19 cellular contexts compared by ENCODE assay signal in genomic region chr5:135535420-135535819, GRCh38. TPM values are rescaled to one million over a fixed set of nuclear protein-coding genes. Genes with fewer than 3 reads are reported as not detected.
DNase-seq lines count a peak whose midpoint lies in the region; ATAC-seq, FAIRE-seq and TF ChIP-seq lines count a peak whose summit lies in the region.
"Had no signal": no experiment of that assay in that cellular context is flagged by ENCODE, and none has a peak within 500 bp of the region (broad histone marks: within the 10 kb centered on the region; RNA-seq: fewer than 3 reads in every experiment).

No MANE protein-coding gene starts in this region.

- H3K9me2 ChIP-seq in OCI-LY7 (ENCODE audit: insufficient read depth, low read length), result no peaks in the 10 kb centered on the region

- no peak overlapping the region for H3K27ac Mint-ChIP-seq in MCF 10A (ENCODE audit: low read depth, unreplicated experiment)
- H3K27ac Mint-ChIP-seq: activated naive CD4-positive, alpha-beta T cell treated with anti-CD3 and anti-CD28 coated beads, Interleukin-2, amount 50 U/mL, for 72 hours; T-helper 1 cell treated with Interleukin-12 subunit alpha and Interleukin-12 subunit beta and Interleukin-4 antibody, amounts not matched to agents 30 μg/mL and 1 μg/mL, for 36 hours had no signal

- no peak overlapping the region for H3K4me3 Mint-ChIP-seq in MCF 10A (ENCODE audit: unreplicated experiment)
- H3K4me3 Mint-ChIP-seq: T-helper 1 cell treated with Interleukin-12 subunit alpha and Interleukin-12 subunit beta and Interleukin-4 antibody, amounts not matched to agents 30 μg/mL and 1 μg/mL, for 36 hours had no signal

- H4K20me1 ChIP-seq in HepG2 (ENCODE audit: insufficient read depth, low read length) (no peaks in the 10 kb centered on the region), OCI-LY7 (ENCODE audit: insufficient read depth, low read length) (no peaks in the 10 kb centered on the region)

- POLR2A ChIA-PET in MCF 10A (lab: Yijun Ruan, JAX), result no interaction called here
- POLR2A ChIA-PET in HepG2 (lab: Yijun Ruan, JAX), result no interaction called here
- POLR2A ChIA-PET in OCI-LY7 (lab: Charles Lee), result no interaction called here

- H3K4me1 ChIP-seq in breast epithelium (no peaks in the 10 kb centered on the region), HepG2 (ENCODE audit: insufficient read depth, low read length) (no peaks in the 10 kb centered on the region), OCI-LY7 (ENCODE audit: insufficient read depth, low read length, poor library complexity, severe bottlenecking) (no peaks in the 10 kb centered on the region)
- H3K4me1 ChIP-seq: Caco-2 had no signal

- H3K4me2 ChIP-seq in HepG2 (ENCODE audit: low read depth, low read length) (peak overlapping the region; percentile 39), OCI-LY7 (ENCODE audit: low read length) (no peak overlapping the region)

- H3K4me3 ChIP-seq in breast epithelium, result peak overlapping the region in 2 of 3 donors; percentile 39 to 55
- H3K4me3 ChIP-seq in coronary artery, result peak overlapping the region; percentile 36
- H3K4me3 ChIP-seq in HepG2 (replicated peaks in 1 of 3; ENCODE audit: insufficient read depth in 1 of 3, low read depth in 2 of 3, low read length in 3 of 3), result peak overlapping the region in 1 of 3 experiments; percentile 33; a peak in 1 of 6 replicates
- no peak overlapping the region for H3K4me3 ChIP-seq in OCI-LY7 (ENCODE audit: low read depth, low read length, poor library complexity, severe bottlenecking)

- H3K36me3 ChIP-seq in breast epithelium (no peaks in the 10 kb centered on the region), HepG2 (replicated peaks in 1 of 2; ENCODE audit: control insufficient read depth in 1 of 2, insufficient read depth in 2 of 2, low read length in 2 of 2) (no peaks in the 10 kb centered on the region), OCI-LY7 (ENCODE audit: insufficient read depth, low read length) (no peaks in the 10 kb centered on the region)

- WGBS in HepG2 (ENCODE audit: low lambda C conversion rate), result 44% methylated on average over 16 of the region's 44 CpGs

- TF ChIP-seq RAD21 in HepG2 (CRISPR knock-in tag; IDR thresholded peaks at IDR 0.05), result no peak

- peaks cover 7% of the 10 kb centered on the region for H3K9me3 Mint-ChIP-seq in MCF 10A (ENCODE audit: unreplicated experiment)
- H3K9me3 Mint-ChIP-seq: activated naive CD4-positive, alpha-beta T cell treated with anti-CD3 and anti-CD28 coated beads, Interleukin-2, amount 50 U/mL, for 72 hours; T-helper 1 cell treated with Interleukin-12 subunit alpha and Interleukin-12 subunit beta and Interleukin-4 antibody, amounts not matched to agents 30 μg/mL and 1 μg/mL, for 36 hours had no signal

- CTCF ChIA-PET in MCF 10A (lab: Yijun Ruan, JAX) (interaction anchor here (3.4 kb wide), 1 partner anchor 16 kb away, joined by 20 read pairs; no protein-coding TSS in a partner anchor), HepG2 (lab: Yijun Ruan, JAX; ENCODE audit: low intra/inter-chr PET ratio, low total read pairs) (no interaction called here), OCI-LY7 (lab: Charles Lee; ENCODE audit: unreplicated experiment) (no interaction called here)

- DNase-seq in breast epithelium (ENCODE audit: low spot score in 2 of 2) (no peak), MCF 10A (ENCODE audit: unreplicated experiment) (no peak), coronary artery (ENCODE audit: low spot score) (no peak), HepG2 (ENCODE audit: low spot score) (no peak), OCI-LY7 (ENCODE audit: low spot score) (no peak), frontal cortex (ENCODE audit: low spot score in 2 of 2) (no peak), SW480 (ENCODE audit: low spot score) (no peak)
- DNase-seq: activated CD4-positive, CD25-positive, alpha-beta regulatory T cell treated with anti-CD3 and anti-CD28 coated beads, Interleukin-2, amount 50 U/mL, for 72 hours; central memory CD4-positive, alpha-beta T cell; NCI-H1694 treated with DMSO at 0.1 percent for 48 hours; NCI-H510A had no signal

- TF ChIP-seq CTCF in breast epithelium (IDR thresholded peaks at IDR 0.05) (no peak), MCF 10A (IDR thresholded peaks at IDR 0.05; ENCODE audit: unreplicated experiment) (no peak), coronary artery (IDR thresholded peaks at IDR 0.05) (no peak), HepG2 (CRISPR knock-in tag; IDR thresholded peaks at IDR 0.05) (no peak), OCI-LY7 (conservative IDR thresholded peaks at IDR 0.05; ENCODE audit: low read length) (no peak)

- no peak for TF ChIP-seq EP300 in HepG2 (IDR thresholded peaks at IDR 0.05; ENCODE audit: low read depth in 2 of 2, low read length in 2 of 2)
- no peak for TF ChIP-seq EP300 in HepG2 (CRISPR knock-in tag; IDR thresholded peaks at IDR 0.05; ENCODE audit: borderline replicate concordance)

- intact Hi-C loops in breast epithelium (cut with DNase I; ENCODE audit: low total_unique reads) (no loop called here), MCF 10A (cut with micrococcal nuclease) (no loop called here), HepG2 (cut with micrococcal nuclease; ENCODE audit: unreplicated experiment) (no loop called here), OCI-LY7 (cut with micrococcal nuclease; ENCODE audit: unreplicated experiment) (loop anchor here (5.0 kb wide), 1 partner anchor 58 kb away; no protein-coding TSS in a partner anchor)

- H3K79me2 ChIP-seq in HepG2 (ENCODE audit: insufficient read depth, low read length) (no peaks in the 10 kb centered on the region), OCI-LY7 (ENCODE audit: insufficient read depth, low read depth, low read length) (no peaks in the 10 kb centered on the region)

- ATAC-seq in HepG2, result peak; percentile 64
- no peak for ATAC-seq in HG02759 (IDR thresholded peaks at IDR 0.05; ENCODE audit: unreplicated experiment)

- H3K36me3 Mint-ChIP-seq in MCF 10A (ENCODE audit: insufficient read depth, unreplicated experiment), result no peaks in the 10 kb centered on the region

- H3K9ac ChIP-seq in HepG2 (ENCODE audit: insufficient read depth, low read depth, low read length), result no peak overlapping the region

- no peaks in the 10 kb centered on the region for H3K4me1 Mint-ChIP-seq in MCF 10A (ENCODE audit: insufficient read depth, unreplicated experiment)

- no peak for TF ChIP-seq POLR2A in breast epithelium (IDR thresholded peaks at IDR 0.05)
- TF ChIP-seq POLR2A in HepG2 (IDR thresholded peaks at IDR 0.05; ENCODE audit: insufficient read depth in 1 of 2, low read depth in 2 of 2, low read length in 2 of 2), result no peak

- no TSS peak for BruUV-seq in MCF 10A (replicated peaks; lab: Mats Ljungman, UMichigan)
- no TSS peak for BruUV-seq in HepG2 (replicated peaks; lab: Mats Ljungman, UMichigan)
- no TSS peak for BruUV-seq in OCI-LY7 (replicated peaks; lab: Mats Ljungman, UMichigan)

- H3K27ac ChIP-seq in breast epithelium (no peak overlapping the region), coronary artery (no peak overlapping the region), HepG2 (ENCODE audit: extremely low read length, insufficient read depth, low read length) (no peak overlapping the region), OCI-LY7 (ENCODE audit: low read depth, low read length, poor library complexity, severe bottlenecking) (no peak overlapping the region)
- H3K27ac ChIP-seq: epithelial cell of prostate had no signal

- H3K9me3 ChIP-seq in breast epithelium, result no peaks in the 10 kb centered on the region
- H3K9me3 ChIP-seq in HepG2 (ENCODE audit: low read length), result no peaks in the 10 kb centered on the region
- no peaks in the 10 kb centered on the region for H3K9me3 ChIP-seq in OCI-LY7 (ENCODE audit: low read length)
- H3K9me3 ChIP-seq: Caco-2 had no signal

- no peaks in the 10 kb centered on the region for H3K27me3 Mint-ChIP-seq in MCF 10A (ENCODE audit: insufficient read depth, unreplicated experiment)

- H2AFZ ChIP-seq in HepG2 (ENCODE audit: low read length), result no peak overlapping the region
- no peak overlapping the region for H2AFZ ChIP-seq in OCI-LY7 (ENCODE audit: low read length)

- in situ Hi-C loops in HepG2 (cut with HindIII; ENCODE audit: extremely low pct_ligation_motif_present, low pct_unique_long_range_greater_than_20kb), result no loop called here

- H3K27me3 ChIP-seq in breast epithelium, result peaks cover 6 to 84% of the 10 kb centered on the region in 2 donors
- H3K27me3 ChIP-seq in HepG2 (ENCODE audit: control insufficient read depth in 1 of 2, insufficient read depth in 2 of 2, low read length in 2 of 2), result peaks cover 6 to 46% of the 10 kb centered on the region in 2 experiments; a peak in 4 of 5 replicates

- FAIRE-seq in HepG2 (lab: Jason Lieb, UNC), result no peak
- no peak for FAIRE-seq in frontal cortex (lab: Jason Lieb, UNC)
- FAIRE-seq: GM19239 had no signal

RNA-seq across cellular contexts. Expression of gene NEUROG1, which starts 0.3 kb away (rescaled TPM):
- not detected for total RNA-seq in breast epithelium
- total RNA-seq in MCF 10A (2022), result not detected in 2 replicates
- total RNA-seq in HepG2 (2016; rRNA removed; fragmentation: Illumina TruSeq; extraction: Trizol), result not detected in 2 replicates
- total RNA-seq in HepG2 (2016; cell fraction: cytosol; rRNA removed; fragmentation: Illumina TruSeq; extraction: Trizol; ENCODE audit: low read depth), result not detected in 2 replicates
- total RNA-seq in HepG2 (2016; cell fraction: insoluble cytoplasmic fraction; rRNA removed; fragmentation: Illumina TruSeq; extraction: Trizol), result not detected in 2 replicates
- total RNA-seq in HepG2 (2016; cell fraction: membrane; rRNA removed; fragmentation: Illumina TruSeq; extraction: Trizol), result not detected in 2 replicates
- not detected in 2 replicates for total RNA-seq in HepG2 (2016; cell fraction: nucleus; rRNA removed; fragmentation: Illumina TruSeq; extraction: Trizol)
- not detected in 2 replicates for polyA plus RNA-seq in HepG2 (2011; rRNA removed)
- polyA plus RNA-seq in HepG2 (2011; cell fraction: cytosol; rRNA removed), result not detected in 2 replicates
- polyA plus RNA-seq in HepG2 (2011; cell fraction: nucleus; rRNA removed), result not detected in 2 replicates
- polyA plus RNA-seq in HepG2 (2012), result not detected in 2 replicates
- not detected in 2 replicates for polyA plus RNA-seq in HepG2 (2016; cell fraction: cytosol; fragmentation: Illumina TruSeq; extraction: Trizol; ENCODE audit: low read depth)
- polyA plus RNA-seq in HepG2 (2016; cell fraction: insoluble cytoplasmic fraction; fragmentation: Illumina TruSeq; extraction: Trizol; ENCODE audit: low read depth), result not detected in 2 replicates
- not detected in 2 replicates for polyA plus RNA-seq in HepG2 (2016; cell fraction: membrane; fragmentation: Illumina TruSeq; extraction: Trizol; ENCODE audit: low read depth)
- not detected in 2 replicates for polyA plus RNA-seq in HepG2 (2016; cell fraction: nucleus; fragmentation: Illumina TruSeq; extraction: Trizol; ENCODE audit: insufficient read depth, low read depth)
- not detected in 2 replicates for polyA minus RNA-seq in HepG2 (2011; rRNA and poly(A)+ RNA removed; ENCODE audit: low replicate concordance)
- not detected in 2 replicates for polyA minus RNA-seq in HepG2 (2011; cell fraction: cytosol; rRNA and poly(A)+ RNA removed)
- not detected in 2 replicates for polyA minus RNA-seq in HepG2 (2011; cell fraction: nucleus; rRNA and poly(A)+ RNA removed)
- not detected in 2 replicates for total RNA-seq in OCI-LY7 (2014; rRNA removed; shearing (Covaris generic))
- not detected in 2 replicates for total RNA-seq in OCI-LY7 (2022)
- total RNA-seq in frontal cortex, result 0.41 TPM
- total RNA-seq: activated naive CD4-positive, alpha-beta T cell treated with anti-CD3 and anti-CD28 coated beads, Interleukin-2, amount 50 U/mL, for 72 hours; Caco-2; progenitor cell of endocrine pancreas; subcutaneous adipose tissue had no signal

RNA-seq across cellular contexts. Expression of gene CXCL14, which starts 43.4 kb away (rescaled TPM):
- 1,000 to 10,000 TPM in 1 of 3 donors, 10 to 100 TPM in 2; 45.5 to 1,054 (median 46.9) TPM for total RNA-seq in breast epithelium
- total RNA-seq in MCF 10A (2022), result not detected in 2 replicates
- not detected in 2 replicates for total RNA-seq in HepG2 (2016; rRNA removed; fragmentation: Illumina TruSeq; extraction: Trizol)
- total RNA-seq in HepG2 (2016; cell fraction: cytosol; rRNA removed; fragmentation: Illumina TruSeq; extraction: Trizol; ENCODE audit: low read depth), result not detected in 2 replicates
- total RNA-seq in HepG2 (2016; cell fraction: insoluble cytoplasmic fraction; rRNA removed; fragmentation: Illumina TruSeq; extraction: Trizol), result not detected in 2 replicates
- total RNA-seq in HepG2 (2016; cell fraction: membrane; rRNA removed; fragmentation: Illumina TruSeq; extraction: Trizol), result not detected in 2 replicates
- not detected in 2 replicates for total RNA-seq in HepG2 (2016; cell fraction: nucleus; rRNA removed; fragmentation: Illumina TruSeq; extraction: Trizol)
- not detected in 2 replicates for polyA plus RNA-seq in HepG2 (2011; rRNA removed)
- not detected in 2 replicates for polyA plus RNA-seq in HepG2 (2011; cell fraction: cytosol; rRNA removed)
- polyA plus RNA-seq in HepG2 (2011; cell fraction: nucleus; rRNA removed), result not detected in 2 replicates
- not detected in 2 replicates for polyA plus RNA-seq in HepG2 (2012)
- polyA plus RNA-seq in HepG2 (2016; cell fraction: cytosol; fragmentation: Illumina TruSeq; extraction: Trizol; ENCODE audit: low read depth), result not detected in 2 replicates
- not detected in 2 replicates for polyA plus RNA-seq in HepG2 (2016; cell fraction: insoluble cytoplasmic fraction; fragmentation: Illumina TruSeq; extraction: Trizol; ENCODE audit: low read depth)
- polyA plus RNA-seq in HepG2 (2016; cell fraction: membrane; fragmentation: Illumina TruSeq; extraction: Trizol; ENCODE audit: low read depth), result not detected in 2 replicates
- not detected in 2 replicates for polyA plus RNA-seq in HepG2 (2016; cell fraction: nucleus; fragmentation: Illumina TruSeq; extraction: Trizol; ENCODE audit: insufficient read depth, low read depth)
- polyA minus RNA-seq in HepG2 (2011; rRNA and poly(A)+ RNA removed; ENCODE audit: low replicate concordance), result not detected in 2 replicates
- polyA minus RNA-seq in HepG2 (2011; cell fraction: cytosol; rRNA and poly(A)+ RNA removed), result not detected in 2 replicates
- polyA minus RNA-seq in HepG2 (2011; cell fraction: nucleus; rRNA and poly(A)+ RNA removed), result not detected in 2 replicates
- total RNA-seq in OCI-LY7 (2014; rRNA removed; shearing (Covaris generic)), result not detected in 2 replicates
- total RNA-seq in OCI-LY7 (2022), result not detected in 2 replicates
- 7.7 TPM for total RNA-seq in frontal cortex
- total RNA-seq: activated naive CD4-positive, alpha-beta T cell treated with anti-CD3 and anti-CD28 coated beads, Interleukin-2, amount 50 U/mL, for 72 hours; Caco-2 had no signal
